35 cellular contexts compared by ENCODE assay signal in the genomic region with DNA sequence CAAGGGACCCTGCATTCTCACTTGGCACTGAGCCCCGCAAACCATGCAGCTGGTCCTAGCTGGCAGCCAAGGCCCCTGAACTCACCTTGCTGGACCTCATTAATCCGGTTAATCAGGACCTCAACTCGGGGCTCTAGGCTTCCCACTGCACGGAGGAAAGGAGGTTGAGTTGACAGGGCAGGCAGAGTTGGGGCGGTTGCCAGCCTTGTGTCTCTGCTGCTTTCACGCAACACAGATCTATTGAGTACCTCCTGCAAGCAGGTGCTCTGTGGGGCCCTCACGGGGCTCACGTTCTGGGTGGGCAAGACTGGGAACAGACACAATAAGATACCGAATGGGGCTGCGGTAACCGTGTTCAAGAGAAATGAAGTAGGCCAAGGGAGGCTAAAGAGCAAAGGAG. TPM values are rescaled to one million over a fixed set of nuclear protein-coding genes. Genes with fewer than 3 reads are reported as not detected.
"Had no signal": no experiment of that assay in that cellular context is flagged by ENCODE, and none has a peak within 500 bp of the region (broad histone marks: within the 10 kb centered on the region; RNA-seq: fewer than 3 reads in every experiment).

No MANE protein-coding gene starts in this region.

- H3K4me3 ChIP-seq: ascending aorta had no signal

- DNase-seq: activated CD4-positive, alpha-beta memory T cell treated with anti-CD3 and anti-CD28 coated beads, Interleukin-2, amount 10 ng/mL, durations not matched to agents 7 days and 5 days; activated CD4-positive, alpha-beta T cell treated with anti-CD3 and anti-CD28 coated beads for 1 hour; activated CD4-positive, alpha-beta T cell treated with anti-CD3 and anti-CD28 coated beads for 36 hours; activated CD4-positive, alpha-beta T cell treated with anti-CD3 and anti-CD28 coated beads for 48 hours; activated CD4-positive, alpha-beta T cell treated with anti-CD3 and anti-CD28 coated beads, Interleukin-2, amount 10 ng/mL, durations not matched to agents 7 days and 5 days; activated CD4-positive, alpha-beta T cell treated with anti-CD3 and anti-CD28 coated beads, Interleukin-2, amount 50 U/mL, for 48 hours; activated CD4-positive, CD25-positive, alpha-beta regulatory T cell; activated CD8-positive, alpha-beta memory T cell treated with anti-CD3 and anti-CD28 coated beads for 24 hours; activated CD8-positive, alpha-beta memory T cell treated with anti-CD3 and anti-CD28 coated beads, Interleukin-2, amount 10 ng/mL, durations not matched to agents 7 days and 5 days; activated CD8-positive, alpha-beta memory T cell treated with anti-CD3 and anti-CD28 coated beads, Interleukin-2, amount 50 U/mL, for 48 hours; activated CD8-positive, alpha-beta T cell treated with anti-CD3 and anti-CD28 coated beads, Interleukin-2, amount 10 ng/mL, durations not matched to agents 7 days and 5 days; activated effector memory CD4-positive, alpha-beta T cell treated with Interleukin-2 at 50 U/mL for 16 hours; activated gamma-delta T cell; activated naive CD4-positive, alpha-beta T cell treated with anti-CD3 and anti-CD28 coated beads, Interleukin-2, amount 10 ng/mL, durations not matched to agents 7 days and 5 days; activated naive CD4-positive, alpha-beta T cell treated with Interleukin-2 at 50 U/mL for 16 hours; activated naive CD8-positive, alpha-beta T cell treated with anti-CD3 and anti-CD28 coated beads, Interleukin-2, amount 10 ng/mL, durations not matched to agents 7 days and 5 days; activated naive CD8-positive, alpha-beta T cell treated with anti-CD3 and anti-CD28 coated beads, Interleukin-2, amount 50 U/mL, for 24 hours; activated T-cell treated with anti-CD3 and anti-CD28 coated beads, Interleukin-2, amount 50 U/mL, for 24 hours; activated T-cell treated with anti-CD3 and anti-CD28 coated beads, Interleukin-2, amount 50 U/mL, for 48 hours; amygdala; anterior cingulate cortex; central memory CD4-positive, alpha-beta T cell; T-cell; T-helper 2 cell; T-helper 9 cell had no signal

- H3K4me1 ChIP-seq: ascending aorta had no signal

- H3K36me3 Mint-ChIP-seq: activated CD8-positive, alpha-beta memory T cell treated with anti-CD3 and anti-CD28 coated beads, Interleukin-2, amount 10 ng/mL, durations not matched to agents 7 days and 5 days; activated naive CD4-positive, alpha-beta T cell treated with anti-CD3 and anti-CD28 coated beads, Interleukin-2, amount 10 ng/mL, durations not matched to agents 7 days and 5 days; activated naive CD4-positive, alpha-beta T cell treated with anti-CD3 and anti-CD28 coated beads, Interleukin-2, amount 50 U/mL, for 24 hours; activated naive CD8-positive, alpha-beta T cell treated with anti-CD3 and anti-CD28 coated beads, Interleukin-2, amount 10 ng/mL, durations not matched to agents 7 days and 5 days; brain; T-cell had no signal

- FAIRE-seq: TTC549 had no signal

- ATAC-seq: activated CD4-positive, alpha-beta T cell treated with anti-CD3 and anti-CD28 coated beads for 36 hours; activated CD4-positive, CD25-positive, alpha-beta regulatory T cell treated with anti-CD3 and anti-CD28 coated beads, Interleukin-2, amount 50 U/mL, for 24 hours; activated CD8-positive, alpha-beta memory T cell treated with anti-CD3 and anti-CD28 coated beads, Interleukin-2, amount 10 ng/mL, durations not matched to agents 7 days and 5 days; activated CD8-positive, alpha-beta T cell treated with anti-CD3 and anti-CD28 coated beads, Interleukin-2, amount 10 ng/mL, durations not matched to agents 7 days and 5 days; activated naive CD8-positive, alpha-beta T cell treated with anti-CD3 and anti-CD28 coated beads, Interleukin-2, amount 50 U/mL, for 24 hours; T-cell; WTC11 had no signal

- H3K4me3 Mint-ChIP-seq: activated CD4-positive, alpha-beta memory T cell treated with anti-CD3 and anti-CD28 coated beads, Interleukin-2, amount 10 ng/mL, durations not matched to agents 7 days and 5 days; activated CD4-positive, alpha-beta T cell treated with anti-CD3 and anti-CD28 coated beads for 36 hours; activated CD4-positive, alpha-beta T cell treated with anti-CD3 and anti-CD28 coated beads, Interleukin-2, amount 10 ng/mL, durations not matched to agents 7 days and 5 days; activated CD8-positive, alpha-beta memory T cell treated with anti-CD3 and anti-CD28 coated beads, Interleukin-2, amount 10 ng/mL, durations not matched to agents 7 days and 5 days; activated CD8-positive, alpha-beta T cell treated with anti-CD3 and anti-CD28 coated beads, Interleukin-2, amount 10 ng/mL, durations not matched to agents 7 days and 5 days; activated naive CD4-positive, alpha-beta T cell treated with anti-CD3 and anti-CD28 coated beads, Interleukin-2, amount 10 ng/mL, durations not matched to agents 7 days and 5 days; activated naive CD4-positive, alpha-beta T cell treated with anti-CD3 and anti-CD28 coated beads, Interleukin-2, amount 50 U/mL, for 24 hours; activated naive CD8-positive, alpha-beta T cell; activated naive CD8-positive, alpha-beta T cell treated with anti-CD3 and anti-CD28 coated beads, Interleukin-2, amount 10 ng/mL, durations not matched to agents 7 days and 5 days; activated naive CD8-positive, alpha-beta T cell treated with anti-CD3 and anti-CD28 coated beads, Interleukin-2, amount 50 U/mL, for 24 hours; activated T-cell treated with anti-CD3 and anti-CD28 coated beads, Interleukin-2, amount 50 U/mL, for 24 hours; brain; T-cell; T-helper 2 cell treated with Interferon-gamma antibody and Interleukin-4, amounts not matched to agents 5 μg/mL and 100 μg/mL, for 36 hours; WTC11 had no signal

- H3K27ac ChIP-seq: ascending aorta, VCaP had no signal

- H3K27ac Mint-ChIP-seq: activated CD4-positive, alpha-beta memory T cell treated with anti-CD3 and anti-CD28 coated beads, Interleukin-2, amount 10 ng/mL, durations not matched to agents 7 days and 5 days; activated CD4-positive, alpha-beta T cell treated with anti-CD3 and anti-CD28 coated beads for 36 hours; activated CD4-positive, alpha-beta T cell treated with anti-CD3 and anti-CD28 coated beads, Interleukin-2, amount 10 ng/mL, durations not matched to agents 7 days and 5 days; activated CD8-positive, alpha-beta memory T cell treated with anti-CD3 and anti-CD28 coated beads, Interleukin-2, amount 10 ng/mL, durations not matched to agents 7 days and 5 days; activated CD8-positive, alpha-beta T cell treated with anti-CD3 and anti-CD28 coated beads, Interleukin-2, amount 10 ng/mL, durations not matched to agents 7 days and 5 days; activated naive CD4-positive, alpha-beta T cell treated with anti-CD3 and anti-CD28 coated beads, Interleukin-2, amount 10 ng/mL, durations not matched to agents 7 days and 5 days; activated naive CD4-positive, alpha-beta T cell treated with anti-CD3 and anti-CD28 coated beads, Interleukin-2, amount 50 U/mL, for 24 hours; activated naive CD8-positive, alpha-beta T cell; activated naive CD8-positive, alpha-beta T cell treated with anti-CD3 and anti-CD28 coated beads, Interleukin-2, amount 10 ng/mL, durations not matched to agents 7 days and 5 days; activated naive CD8-positive, alpha-beta T cell treated with anti-CD3 and anti-CD28 coated beads, Interleukin-2, amount 50 U/mL, for 24 hours; activated T-cell treated with anti-CD3 and anti-CD28 coated beads, Interleukin-2, amount 50 U/mL, for 24 hours; activated T-helper 2 cell treated with anti-CD3 and anti-CD28 coated beads, Interferon-gamma antibody, Interleukin-2, Interleukin-4, amounts not matched to agents 10 μg/mL and 5 μg/mL and 100 μg/mL, durations not matched to agents 14 hours and 24 hours and 36 hours; brain; T-cell; T-helper 2 cell treated with Interferon-gamma antibody and Interleukin-4, amounts not matched to agents 5 μg/mL and 100 μg/mL, for 36 hours; WTC11 had no signal

- H3K4me1 Mint-ChIP-seq: activated CD4-positive, alpha-beta memory T cell treated with anti-CD3 and anti-CD28 coated beads, Interleukin-2, amount 10 ng/mL, durations not matched to agents 7 days and 5 days; activated CD4-positive, alpha-beta T cell treated with anti-CD3 and anti-CD28 coated beads for 36 hours; activated CD4-positive, alpha-beta T cell treated with anti-CD3 and anti-CD28 coated beads, Interleukin-2, amount 10 ng/mL, durations not matched to agents 7 days and 5 days; activated CD8-positive, alpha-beta memory T cell treated with anti-CD3 and anti-CD28 coated beads, Interleukin-2, amount 10 ng/mL, durations not matched to agents 7 days and 5 days; activated naive CD4-positive, alpha-beta T cell treated with anti-CD3 and anti-CD28 coated beads, Interleukin-2, amount 10 ng/mL, durations not matched to agents 7 days and 5 days; activated naive CD4-positive, alpha-beta T cell treated with anti-CD3 and anti-CD28 coated beads, Interleukin-2, amount 50 U/mL, for 24 hours; activated naive CD8-positive, alpha-beta T cell treated with anti-CD3 and anti-CD28 coated beads, Interleukin-2, amount 10 ng/mL, durations not matched to agents 7 days and 5 days; activated naive CD8-positive, alpha-beta T cell treated with anti-CD3 and anti-CD28 coated beads, Interleukin-2, amount 50 U/mL, for 24 hours; brain; T-cell; WTC11 had no signal

- H3K9me3 Mint-ChIP-seq: activated CD4-positive, alpha-beta memory T cell treated with anti-CD3 and anti-CD28 coated beads, Interleukin-2, amount 10 ng/mL, durations not matched to agents 7 days and 5 days; activated CD4-positive, alpha-beta T cell treated with anti-CD3 and anti-CD28 coated beads, Interleukin-2, amount 10 ng/mL, durations not matched to agents 7 days and 5 days; activated naive CD4-positive, alpha-beta T cell treated with anti-CD3 and anti-CD28 coated beads, Interleukin-2, amount 10 ng/mL, durations not matched to agents 7 days and 5 days; activated naive CD4-positive, alpha-beta T cell treated with anti-CD3 and anti-CD28 coated beads, Interleukin-2, amount 50 U/mL, for 24 hours; activated naive CD8-positive, alpha-beta T cell treated with anti-CD3 and anti-CD28 coated beads, Interleukin-2, amount 10 ng/mL, durations not matched to agents 7 days and 5 days; activated naive CD8-positive, alpha-beta T cell treated with anti-CD3 and anti-CD28 coated beads, Interleukin-2, amount 50 U/mL, for 24 hours; activated T-cell treated with anti-CD3 and anti-CD28 coated beads, Interleukin-2, amount 50 U/mL, for 24 hours; activated T-helper 2 cell treated with anti-CD3 and anti-CD28 coated beads, Interferon-gamma antibody, Interleukin-2, Interleukin-4, amounts not matched to agents 10 μg/mL and 5 μg/mL and 100 μg/mL, durations not matched to agents 14 hours and 24 hours and 36 hours; T-cell; T-helper 2 cell treated with Interferon-gamma antibody and Interleukin-4, amounts not matched to agents 5 μg/mL and 100 μg/mL, for 36 hours had no signal

- H3K27me3 ChIP-seq: ascending aorta had no signal

- H3K36me3 ChIP-seq: ascending aorta had no signal

- H3K9me3 ChIP-seq: ascending aorta had no signal

RNA-seq across cellular contexts. Expression of a gene that starts 6.2 kb away (rescaled TPM):
- total RNA-seq: ascending aorta, WTC11 had no signal
